8 cellular contexts compared by ENCODE assay signal in the genomic region with DNA sequence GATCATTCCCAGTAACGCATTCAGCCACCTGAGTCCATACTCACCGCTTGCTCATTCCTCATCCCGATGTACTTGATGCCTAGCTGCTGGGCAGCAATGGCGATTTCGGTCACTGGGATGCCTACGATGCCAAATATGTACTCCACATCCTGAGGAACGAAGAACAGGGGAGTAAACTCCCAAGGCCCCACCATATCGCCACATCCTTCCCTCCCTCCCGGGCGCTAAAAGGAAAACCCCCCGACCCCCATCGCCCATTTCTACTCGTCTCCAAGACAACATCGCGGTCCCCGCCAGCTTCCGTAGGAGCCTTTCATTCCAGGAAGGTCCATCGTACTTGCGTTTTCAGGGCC. TPM values are rescaled to one million over a fixed set of nuclear protein-coding genes. Genes with fewer than 3 reads are reported as not detected.
DNase-seq lines count a peak whose midpoint lies in the region; ATAC-seq and TF ChIP-seq lines count a peak whose summit lies in the region.

No MANE protein-coding gene starts in this region.

- H4K20me1 ChIP-seq in smooth muscle cell (ENCODE audit: low read depth) = no peaks in the 10 kb centered on the region

- H3K4me2 ChIP-seq in smooth muscle cell = peak overlapping the region; percentile 96

- H3K4me1 ChIP-seq in smooth muscle cell (ENCODE audit: low read depth) = peaks cover 11% of the 10 kb centered on the region

- H3K36me3 ChIP-seq in smooth muscle cell (ENCODE audit: low read depth) = no peaks in the 10 kb centered on the region

- DNase-seq in left ventricle myocardium superior (no peak), smooth muscle cell (lab: John Stamatoyannopoulos, UW; ENCODE audit: unreplicated experiment) (no peak), DMS114 treated with DMSO at 0.1 percent for 48 hours (lab: John Stamatoyannopoulos, UW; ENCODE audit: unreplicated experiment) (no peak), NCI-H510A (lab: John Stamatoyannopoulos, UW) (no peak)
- DNase-seq in stimulated activated CD8-positive, alpha-beta memory T cell treated with anti-CD3 and anti-CD28 coated beads, Interleukin-4, amount 100 ng/mL, for 48 hours = no peak

- intact Hi-C loops in left ventricle myocardium superior (cut with micrococcal nuclease) = no loop called here

- H3K9me3 ChIP-seq in smooth muscle cell (replicated peaks; ENCODE audit: low read depth) = no peaks in the 10 kb centered on the region

- peak overlapping the region; percentile 88 for H3K27ac ChIP-seq in smooth muscle cell (ENCODE audit: low read depth)

- TF ChIP-seq CTCF in WI38 (IDR thresholded peaks at IDR 0.05; ENCODE audit: low read depth, low read length) (no peak), smooth muscle cell (IDR thresholded peaks at IDR 0.05; ENCODE audit: borderline replicate concordance, insufficient read depth, poor library complexity, severe bottlenecking) (no peak)

- ATAC-seq in GM18907 (IDR thresholded peaks at IDR 0.05; ENCODE audit: unreplicated experiment) = peak; percentile 23
- peak; percentile 15 for ATAC-seq in HG02938 (IDR thresholded peaks at IDR 0.05; ENCODE audit: unreplicated experiment)
- peak; percentile 13 for ATAC-seq in left ventricle myocardium superior

- H3K9ac ChIP-seq in smooth muscle cell (ENCODE audit: low read depth) = peak overlapping the region; percentile 67

- peaks cover 6% of the 10 kb centered on the region for H3K79me2 ChIP-seq in smooth muscle cell (ENCODE audit: low read depth)

- H3K4me3 ChIP-seq in WI38 (ENCODE audit: low read depth, low read length) = peak overlapping the region; percentile 99
- H3K4me3 ChIP-seq in smooth muscle cell = peak overlapping the region; percentile 92

- peak overlapping the region; percentile 95 for H2AFZ ChIP-seq in smooth muscle cell (ENCODE audit: low read depth)

- H3F3A ChIP-seq in smooth muscle cell (ENCODE audit: low read depth) = no peaks in the 10 kb centered on the region

- 2% methylated on average over 18 of the region's 19 CpGs for WGBS in smooth muscle cell (ENCODE audit: low lambda C conversion rate)

- H3K27me3 ChIP-seq in smooth muscle cell (ENCODE audit: low read depth) = no peaks in the 10 kb centered on the region

RNA-seq across cellular contexts. Expression of a gene that starts 0.3 kb away (rescaled TPM):
- total RNA-seq in left ventricle myocardium superior = 15.6 TPM
- 13.0 and 17.9 TPM in 2 replicates for total RNA-seq in smooth muscle cell
- 11.8 and 16.3 TPM in 2 replicates for polyA plus RNA-seq in smooth muscle cell

RNA-seq across cellular contexts. Expression of a gene that starts 0.5 kb away (rescaled TPM):
- total RNA-seq in left ventricle myocardium superior (11.0 TPM), smooth muscle cell (9.4 and 20.9 TPM in 2 replicates)
- 16.3 and 23.6 TPM in 2 replicates for polyA plus RNA-seq in smooth muscle cell
